In genomic region chr14:60226296-60226695, GRCh38 we compare ENCODE assay signal across 16 cellular contexts. TPM values are rescaled to one million over a fixed set of nuclear protein-coding genes. Genes with fewer than 3 reads are reported as not detected.
DNase-seq lines count a peak whose midpoint lies in the region; ATAC-seq and TF ChIP-seq lines count a peak whose summit lies in the region.
"Had no signal": no experiment of that assay in that cellular context is flagged by ENCODE, and none has a peak within 500 bp of the region (broad histone marks: within the 10 kb centered on the region; RNA-seq: fewer than 3 reads in every experiment).

No MANE protein-coding gene starts in this region.

- no peaks in the 10 kb centered on the region for H3K36me3 Mint-ChIP-seq in activated CD8-positive, alpha-beta T cell treated with anti-CD3 and anti-CD28 coated beads, Interleukin-2, amount 10 ng/mL, durations not matched to agents 7 days and 5 days (ENCODE audit: low read depth)
- H3K36me3 Mint-ChIP-seq: T-cell had no signal

- H3K9me3 Mint-ChIP-seq in activated CD8-positive, alpha-beta T cell treated with anti-CD3 and anti-CD28 coated beads, Interleukin-2, amount 10 ng/mL, durations not matched to agents 7 days and 5 days (ENCODE audit: insufficient read depth), result no peaks in the 10 kb centered on the region

- H3K27me3 ChIP-seq in HL-60 (ENCODE audit: insufficient read depth, poor library complexity, severe bottlenecking), result no peaks in the 10 kb centered on the region
- H3K27me3 ChIP-seq: SJSA1 had no signal

- peak overlapping the region; percentile 52 for H3K27ac ChIP-seq in HL-60 (replicated peaks)
- H3K27ac ChIP-seq: SJSA1 had no signal

- peak; percentile 93 to 98 for DNase-seq in HL-60 (ENCODE audit: low read depth in 1 of 2, low spot score in 1 of 2)
- DNase-seq in MV-4-11 (lab: John Stamatoyannopoulos, UW), result peak; percentile 95
- DNase-seq in OCI-M1 (lab: John Stamatoyannopoulos, UW), result peak; percentile 5
- DNase-seq in epithelial cell of esophagus (ENCODE audit: low read depth), result peak; percentile 30
- no peak for DNase-seq in NCI-H1930 (lab: John Stamatoyannopoulos, UW)
- no peak for DNase-seq in GM13976 (ENCODE audit: low spot score)
- no peak for DNase-seq in activated CD8-positive, alpha-beta T cell treated with anti-CD3 and anti-CD28 coated beads, Interleukin-2, amount 10 ng/mL, durations not matched to agents 7 days and 5 days
- DNase-seq: EL, HCEC 1CT, KBM-7, NCI-H1417 treated with DMSO at 0.1 percent for 48 hours, NCI-H2081 treated with DMSO at 0.1 percent for 48 hours, T-cell, T1000 had no signal

- H3K27ac Mint-ChIP-seq in activated CD8-positive, alpha-beta T cell treated with anti-CD3 and anti-CD28 coated beads, Interleukin-2, amount 10 ng/mL, durations not matched to agents 7 days and 5 days, result no peak overlapping the region
- H3K27ac Mint-ChIP-seq: T-cell had no signal

- CTCF ChIA-PET in activated CD8-positive, alpha-beta T cell treated with anti-CD3 and anti-CD28 coated beads, Interleukin-2, amount 10 ng/mL, durations not matched to agents 7 days and 5 days (lab: Charles Lee), result no interaction called here

- no peaks in the 10 kb centered on the region for H3K27me3 Mint-ChIP-seq in activated CD8-positive, alpha-beta T cell treated with anti-CD3 and anti-CD28 coated beads, Interleukin-2, amount 10 ng/mL, durations not matched to agents 7 days and 5 days (ENCODE audit: low read depth)

- no peak for ATAC-seq in HG02798 (IDR thresholded peaks at IDR 0.05; ENCODE audit: poor library complexity, unreplicated experiment)
- no peak for ATAC-seq in activated CD8-positive, alpha-beta T cell treated with anti-CD3 and anti-CD28 coated beads, Interleukin-2, amount 10 ng/mL, durations not matched to agents 7 days and 5 days
- ATAC-seq: T-cell had no signal

- TF ChIP-seq CTCF in HL-60 (IDR thresholded peaks at IDR 0.05; ENCODE audit: insufficient read depth, low read length) (no peak), epithelial cell of esophagus (IDR thresholded peaks at IDR 0.05; ENCODE audit: insufficient read depth, low read depth, low read length, missing control alignments) (no peak), GM13976 (IDR thresholded peaks at IDR 0.05; ENCODE audit: borderline replicate concordance, control extremely low read depth, extremely low read depth, insufficient read depth, missing control alignments) (no peak)

- no peaks in the 10 kb centered on the region for H3K4me1 Mint-ChIP-seq in activated CD8-positive, alpha-beta T cell treated with anti-CD3 and anti-CD28 coated beads, Interleukin-2, amount 10 ng/mL, durations not matched to agents 7 days and 5 days (ENCODE audit: low read depth)
- H3K4me1 Mint-ChIP-seq: T-cell had no signal

- POLR2A ChIA-PET in activated CD8-positive, alpha-beta T cell treated with anti-CD3 and anti-CD28 coated beads, Interleukin-2, amount 10 ng/mL, durations not matched to agents 7 days and 5 days (lab: Charles Lee), result no interaction called here

- in situ Hi-C loops in GM13976 (cut with MboI; ENCODE audit: low sequenced_read_pairs, unreplicated experiment), result no loop called here

- H3K4me3 ChIP-seq in HL-60 (replicated peaks; ENCODE audit: insufficient read depth, low read length) (no peak overlapping the region), epithelial cell of esophagus (ENCODE audit: low read length) (no peak overlapping the region)
- H3K4me3 ChIP-seq: SJSA1 had no signal

- H3K4me3 Mint-ChIP-seq in activated CD8-positive, alpha-beta T cell treated with anti-CD3 and anti-CD28 coated beads, Interleukin-2, amount 10 ng/mL, durations not matched to agents 7 days and 5 days, result no peak overlapping the region
- H3K4me3 Mint-ChIP-seq: T-cell had no signal

RNA-seq across cellular contexts. Expression of gene PPM1A, which starts 22.7 kb away (rescaled TPM):
- total RNA-seq in activated CD8-positive, alpha-beta T cell treated with anti-CD3 and anti-CD28 coated beads, Interleukin-2, amount 10 ng/mL, durations not matched to agents 7 days and 5 days, result 10 to 100 TPM; 45.2 to 50.1 TPM

Comparison
In these comparisons a context has a peak if more than half of its experiments do, and no peak if none do; other contexts are left out.
1. DNase-seq: peak in HL-60 (2 of 2), MV-4-11 (single experiment), OCI-M1 (single experiment) and epithelial cell of esophagus (single experiment); none in NCI-H1930 (0 of 2), GM13976 (single experiment) and activated CD8-positive, alpha-beta T cell treated with anti-CD3 and anti-CD28 coated beads, Interleukin-2, amount 10 ng/mL, durations not matched to agents 7 days and 5 days (single experiment).